Comparison of ENCODE assay signal across 21 cellular contexts in the genomic region with DNA sequence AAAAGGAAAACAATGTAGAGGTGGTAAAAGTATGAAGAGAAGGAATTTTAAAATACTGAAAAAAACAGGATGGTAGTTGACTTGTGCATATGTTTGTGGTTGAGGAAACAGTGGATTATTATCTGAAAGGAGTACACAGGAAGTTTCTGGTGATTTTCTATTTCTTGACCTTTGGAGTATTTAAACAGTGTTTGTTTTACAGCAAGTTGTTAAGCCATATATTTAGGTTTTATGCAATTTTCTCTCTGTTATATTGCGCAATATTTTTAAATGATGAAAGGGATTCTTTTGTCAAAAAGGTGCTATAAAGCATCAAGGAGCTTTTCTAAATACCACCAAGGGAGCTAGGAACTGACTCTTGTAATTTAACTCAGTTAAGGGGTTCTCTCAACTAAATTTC.
"Had no signal": no experiment of that assay in that cellular context is flagged by ENCODE, and none has a peak within 500 bp of the region (broad histone marks: within the 10 kb centered on the region; RNA-seq: fewer than 3 reads in every experiment).

No MANE protein-coding gene starts in this region.

- H3K27ac Mint-ChIP-seq: activated naive CD4-positive, alpha-beta T cell treated with anti-CD3 and anti-CD28 coated beads for 36 hours; immature natural killer cell; mesothelial cell of epicardium; nephron progenitor cell had no signal

- H3K36me3 Mint-ChIP-seq: brain, immature natural killer cell, mesothelial cell of epicardium had no signal

- H3K27me3 ChIP-seq: gastrocnemius medialis had no signal

- H3K4me3 Mint-ChIP-seq: activated naive CD4-positive, alpha-beta T cell treated with anti-CD3 and anti-CD28 coated beads for 36 hours; activated T-cell treated with anti-CD3 and anti-CD28 coated beads, Interleukin-2, amount 50 U/mL, for 4 hours; brain; immature natural killer cell; mesothelial cell of epicardium; nephron progenitor cell had no signal

- H3K4me1 ChIP-seq: gastrocnemius medialis, heart right ventricle, lower lobe of right lung had no signal

- H3K9me3 Mint-ChIP-seq: activated naive CD4-positive, alpha-beta T cell treated with anti-CD3 and anti-CD28 coated beads for 36 hours; activated T-cell treated with anti-CD3 and anti-CD28 coated beads, Interleukin-2, amount 50 U/mL, for 4 hours; brain; immature natural killer cell; mesothelial cell of epicardium had no signal

- DNase-seq: activated CD4-positive, alpha-beta T cell treated with anti-CD3 and anti-CD28 coated beads, Interleukin-2, amount 50 U/mL, for 1 hour; activated CD8-positive, alpha-beta memory T cell treated with anti-CD3 and anti-CD28 coated beads, Interleukin-2, amount 50 U/mL, for 4 hours; activated naive CD4-positive, alpha-beta T cell treated with anti-CD3 and anti-CD28 coated beads for 36 hours; activated T-cell treated with anti-CD3 and anti-CD28 coated beads, Interleukin-2, amount 50 U/mL, for 4 hours; caudate nucleus; erythroblast; gastrocnemius medialis; heart right ventricle; immature natural killer cell; lower lobe of right lung; nephron progenitor cell; nucleus accumbens; posterior cingulate gyrus; stimulated activated CD4-positive, alpha-beta T cell treated with anti-CD3 and anti-CD28 coated beads, Interleukin-12 subunit alpha, Interleukin-12 subunit beta, amount 100 ng/mL, for 4 hours; stimulated activated CD4-positive, alpha-beta T cell treated with anti-CD3 and anti-CD28 coated beads, Interleukin-1b, Interleukin-23, amount 100 ng/mL, for 48 hours; stimulated activated CD8-positive, alpha-beta memory T cell treated with anti-CD3 and anti-CD28 coated beads, Interleukin-4, amount 100 ng/mL, for 48 hours; stimulated activated naive CD4-positive, alpha-beta T cell; T-helper 1 cell; T-helper 9 cell had no signal

- ATAC-seq: activated T-cell treated with anti-CD3 and anti-CD28 coated beads, Interleukin-2, amount 50 U/mL, for 4 hours; gastrocnemius medialis; heart right ventricle; lower lobe of right lung had no signal

- H3K27ac ChIP-seq: gastrocnemius medialis, heart right ventricle, lower lobe of right lung had no signal

- H3K36me3 ChIP-seq: gastrocnemius medialis, heart right ventricle, lower lobe of right lung had no signal

- H3K4me1 Mint-ChIP-seq: brain, immature natural killer cell, mesothelial cell of epicardium had no signal

- H3K27me3 Mint-ChIP-seq: brain had no signal

- H3K4me3 ChIP-seq: gastrocnemius medialis, heart right ventricle, lower lobe of right lung had no signal

- H3K9me3 ChIP-seq: gastrocnemius medialis, heart right ventricle, lower lobe of right lung had no signal
